23 cellular contexts compared by ENCODE assay signal in genomic region chr11:31649567-31649966, GRCh38.
"Had no signal": no experiment of that assay in that cellular context is flagged by ENCODE, and none has a peak within 500 bp of the region (broad histone marks: within the 10 kb centered on the region; RNA-seq: fewer than 3 reads in every experiment).

No MANE protein-coding gene starts in this region.

- H3K27ac Mint-ChIP-seq: endodermal cell, immature natural killer cell, memory B cell, mesothelial cell of epicardium, natural killer cell had no signal

- H3K36me3 Mint-ChIP-seq: mesothelial cell of epicardium had no signal

- ATAC-seq: foreskin keratinocyte, left cardiac atrium, lower lobe of right lung, natural killer cell, right cardiac atrium had no signal

- DNase-seq: dermis blood vessel endothelial cell; endodermal cell; erythroblast; foreskin keratinocyte; immature natural killer cell; kidney; left cardiac atrium; left ventricle myocardium inferior; lower lobe of right lung; natural killer cell; nucleus accumbens; ovary; right cardiac atrium; small intestine; stimulated activated CD4-positive, alpha-beta T cell treated with anti-CD3 and anti-CD28 coated beads, Interleukin-12 subunit alpha, Interleukin-12 subunit beta, amount 100 ng/mL, for 4 hours; stimulated activated naive CD4-positive, alpha-beta T cell; stomach; substantia nigra; transverse colon had no signal

- H3K27me3 Mint-ChIP-seq: memory B cell had no signal

- H3K4me3 Mint-ChIP-seq: endodermal cell, immature natural killer cell, memory B cell, mesothelial cell of epicardium, natural killer cell, neural crest cell had no signal

- H3K4me1 Mint-ChIP-seq: immature natural killer cell, memory B cell, natural killer cell had no signal

- FAIRE-seq: endothelial cell of umbilical vein had no signal

- H3K9me3 Mint-ChIP-seq: endodermal cell, immature natural killer cell, memory B cell, mesothelial cell of epicardium, natural killer cell, neural crest cell had no signal
